In the genomic region with DNA sequence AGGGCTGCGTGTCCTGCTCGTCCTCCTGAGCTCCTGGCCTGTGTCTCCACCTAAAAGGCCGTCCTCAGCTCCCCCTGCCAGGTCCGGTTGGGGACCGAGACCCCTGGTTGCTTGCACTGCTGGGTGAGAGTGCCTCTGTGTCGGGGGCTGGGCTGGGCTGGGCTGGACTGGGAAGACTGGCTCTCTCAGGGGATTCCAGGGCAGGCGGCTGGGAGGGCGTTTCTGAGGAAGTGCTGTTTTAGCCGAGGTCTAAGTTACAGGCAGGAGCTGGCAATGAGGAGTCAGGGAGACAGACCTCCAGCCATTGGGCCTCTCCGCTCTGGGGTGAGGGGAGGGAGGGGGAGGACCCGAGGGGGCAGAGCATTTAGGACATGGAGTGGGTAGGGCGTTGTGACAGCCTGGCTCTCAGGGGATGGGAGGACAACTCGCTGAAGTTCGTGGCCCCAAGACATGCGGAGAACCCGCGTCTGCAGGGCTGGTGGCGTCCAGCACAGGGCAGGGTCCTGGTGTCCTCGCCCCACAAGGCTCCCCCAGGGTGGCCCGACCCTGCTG, we compare ENCODE assay signal across 20 cellular contexts. TPM values are rescaled to one million over a fixed set of nuclear protein-coding genes. Genes with fewer than 3 reads are reported as not detected.
DNase-seq lines count a peak whose midpoint lies in the region; ATAC-seq and TF ChIP-seq lines count a peak whose summit lies in the region.
"Had no signal": no experiment of that assay in that cellular context is flagged by ENCODE, and none has a peak within 500 bp of the region (broad histone marks: within the 10 kb centered on the region; RNA-seq: fewer than 3 reads in every experiment).

No MANE protein-coding gene starts in this region.

- peak; percentile 45 for DNase-seq in H9
- DNase-seq in iPS-NIHi7 (ENCODE audit: extremely low spot score): peak; percentile 31
- DNase-seq in suprapubic skin (ENCODE audit: low spot score in 2 of 2): no peak
- DNase-seq in SKM-1 treated with dmso at 0.1 percent for 144 hours (lab: John Stamatoyannopoulos, UW; ENCODE audit: unreplicated experiment): no peak
- no peak for DNase-seq in NCI-H2171 (lab: John Stamatoyannopoulos, UW)
- DNase-seq: activated T-cell treated with anti-CD3 and anti-CD28 coated beads, Interleukin-2, amount 50 U/mL, for 1 hour; DMS79; GOT3; Kasumi-1; NCI-H1436 treated with DMSO at 0.1 percent for 48 hours; NCI-H446; psoas muscle; stimulated activated CD4-positive, alpha-beta T cell treated with anti-CD3 and anti-CD28 coated beads, Interleukin-15, amount 100 ng/mL, for 24 hours had no signal

- peaks cover 4% of the 10 kb centered on the region for H4K20me1 ChIP-seq in H9 (ENCODE audit: control insufficient read depth, insufficient read depth, insufficient read length)

- no peak overlapping the region for H3K18ac ChIP-seq in H9 (ENCODE audit: insufficient read length, low read depth, low read length)

- TF ChIP-seq POLR2A in suprapubic skin (IDR thresholded peaks at IDR 0.05): no peak

- H3K4me2 ChIP-seq in H9 (ENCODE audit: insufficient read depth, insufficient read length, low read length): no peak overlapping the region
- H3K4me2 ChIP-seq: hepatocyte had no signal

- no peak overlapping the region for H2BK5ac ChIP-seq in H9 (ENCODE audit: insufficient read length, low read length)

- H2BK12ac ChIP-seq in H9 (ENCODE audit: insufficient read length, low read depth, low read length): no peak overlapping the region

- H3K56ac ChIP-seq in H9 (ENCODE audit: insufficient read length, low read depth, low read length): no peak overlapping the region

- no peak overlapping the region for H3K9ac ChIP-seq in H9 (ENCODE audit: extremely low read depth, insufficient read length, low read length)

- no peak for TF ChIP-seq CTCF in H9 (conservative IDR thresholded peaks at IDR 0.05)
- no peak for TF ChIP-seq CTCF in brain (conservative IDR thresholded peaks at IDR 0.05)
- no peak for TF ChIP-seq CTCF in suprapubic skin (IDR thresholded peaks at IDR 0.05)

- no peaks in the 10 kb centered on the region for H3K79me1 ChIP-seq in H9 (ENCODE audit: insufficient read depth, low read depth, low read length, poor library complexity, severe bottlenecking)

- H2AFZ ChIP-seq in H9 (ENCODE audit: low read length): no peak overlapping the region
- H2AFZ ChIP-seq: hepatocyte had no signal

- no peak overlapping the region for H3K14ac ChIP-seq in H9 (ENCODE audit: insufficient read depth, low read length)

- H3K27ac Mint-ChIP-seq in H9: no peak overlapping the region; a peak in 1 of 7 replicates
- peak overlapping the region in 3 of 5 experiments; percentile 50 to 89 (median 67) for H3K27ac Mint-ChIP-seq in brain

- no peak overlapping the region for H4K5ac ChIP-seq in H9 (ENCODE audit: insufficient read length, low read depth, low read length)

- H2BK20ac ChIP-seq in H9 (ENCODE audit: low read depth, low read length, poor library complexity, severe bottlenecking): no peak overlapping the region

- no peak overlapping the region for H4K8ac ChIP-seq in H9 (replicated peaks; ENCODE audit: insufficient read length, low read depth, low read length)

- H3K27ac ChIP-seq in H9 (ENCODE audit: insufficient read length, low read depth, low read length) (no peak overlapping the region), suprapubic skin (peak overlapping the region; percentile 70)
- H3K27ac ChIP-seq: C4-2B, hepatocyte, psoas muscle, SJSA1 had no signal

- H3K27me3 Mint-ChIP-seq in H9 (ENCODE audit: low read depth) (peaks cover 90% of the 10 kb centered on the region), brain (no peaks in the 10 kb centered on the region)

- no peaks in the 10 kb centered on the region for H3K79me2 ChIP-seq in H9 (ENCODE audit: insufficient read depth, low read length)

- H3K23me2 ChIP-seq in H9 (ENCODE audit: insufficient read length, low read depth, low read length, poor library complexity, severe bottlenecking): peaks cover 11% of the 10 kb centered on the region

- H3K36me3 Mint-ChIP-seq in H9 (ENCODE audit: insufficient read depth in 1 of 3, low read depth in 3 of 3) (no peaks in the 10 kb centered on the region), brain (peaks cover 21% of the 10 kb centered on the region)

- no peak overlapping the region for H3K4ac ChIP-seq in H9 (ENCODE audit: low read depth, low read length)

- peak overlapping the region; percentile 1 for H3K4me3 ChIP-seq in suprapubic skin
- H3K4me3 ChIP-seq: hepatocyte, psoas muscle, SJSA1 had no signal

- H3K9me3 Mint-ChIP-seq in H9 (no peaks in the 10 kb centered on the region; a peak in 1 of 5 replicates), brain (peaks cover 0 to 3% (median 0%) of the 10 kb centered on the region in 5 experiments)

- H2AK5ac ChIP-seq in H9 (ENCODE audit: insufficient read length, low read length): no peak overlapping the region

- no peak overlapping the region for H2BK120ac ChIP-seq in H9 (ENCODE audit: low read depth, low read length, poor library complexity, severe bottlenecking)

- no CpG with 5 or more reads among the region's 20 CpGs for WGBS in H9 (ENCODE audit: extremely low coverage, insufficient read length, low lambda C conversion rate)
- 67% methylated on average over 14 of the region's 20 CpGs for WGBS in suprapubic skin

- no peak for TF ChIP-seq EP300 in suprapubic skin (IDR thresholded peaks at IDR 0.05)

- H3K9me3 ChIP-seq in H9 (ENCODE audit: control insufficient read depth, low read depth, low read length) (no peaks in the 10 kb centered on the region), suprapubic skin (no peaks in the 10 kb centered on the region)
- H3K9me3 ChIP-seq: psoas muscle, SJSA1 had no signal

- H3K36me3 ChIP-seq in suprapubic skin: no peaks in the 10 kb centered on the region
- H3K36me3 ChIP-seq: SJSA1 had no signal

- ATAC-seq in GM19397 (IDR thresholded peaks at IDR 0.05; ENCODE audit: unreplicated experiment): no peak
- ATAC-seq: esophagus mucosa, left lobe of liver had no signal

- H4K91ac ChIP-seq in H9 (ENCODE audit: insufficient read length, low read depth, low read length): no peak overlapping the region

- H3T11ph ChIP-seq in H9 (ENCODE audit: low read length): no peak overlapping the region

- H3K4me1 ChIP-seq in H9 (ENCODE audit: insufficient read depth, low read length) (peaks cover 3% of the 10 kb centered on the region; the same call in 1 of the 2 replicates), suprapubic skin (peaks cover 54% of the 10 kb centered on the region)

- no peak overlapping the region for H2BK15ac ChIP-seq in H9 (ENCODE audit: low read depth, low read length)

- H3K4me3 Mint-ChIP-seq in H9: peak overlapping the region in 1 of 2 experiments; percentile 59; a peak in 1 of 5 replicates
- no peak overlapping the region for H3K4me3 Mint-ChIP-seq in brain

- peaks cover 25 to 34% of the 10 kb centered on the region in 2 experiments for H3K4me1 Mint-ChIP-seq in H9
- peaks cover 70% of the 10 kb centered on the region for H3K4me1 Mint-ChIP-seq in brain

- H3K27me3 ChIP-seq in H9 (ENCODE audit: insufficient read depth, low read length) (peaks cover 18% of the 10 kb centered on the region; the same call in 1 of the 2 replicates), suprapubic skin (no peaks in the 10 kb centered on the region)
- H3K27me3 ChIP-seq: hepatocyte, SJSA1 had no signal

- H3K23ac ChIP-seq in H9 (ENCODE audit: insufficient read length, low read depth, low read length): no peak overlapping the region

RNA-seq across cellular contexts. Expression of a gene that starts 20.9 kb away (rescaled TPM):
- total RNA-seq in H9 (2021) (14.4 and 14.8 TPM in 2 replicates), suprapubic skin (10 to 100 TPM; 37.5 to 68.5 (median 46.6) TPM)
- 8.0 TPM for polyA plus RNA-seq in brain (ENCODE audit: insufficient read depth, low read depth, low replicate concordance)

Comparison
In these comparisons a context has a peak if more than half of its experiments do, and no peak if none do; other contexts are left out.
1. DNase-seq: peak in H9 (single experiment) and iPS-NIHi7 (single experiment); none in suprapubic skin (0 of 2), SKM-1 treated with dmso at 0.1 percent for 144 hours (single experiment) and NCI-H2171 (single experiment).
2. H3K27ac Mint-ChIP-seq: peak in brain (3 of 5); none in H9 (0 of 3).